8 cellular contexts compared by ENCODE assay signal in the genomic region with DNA sequence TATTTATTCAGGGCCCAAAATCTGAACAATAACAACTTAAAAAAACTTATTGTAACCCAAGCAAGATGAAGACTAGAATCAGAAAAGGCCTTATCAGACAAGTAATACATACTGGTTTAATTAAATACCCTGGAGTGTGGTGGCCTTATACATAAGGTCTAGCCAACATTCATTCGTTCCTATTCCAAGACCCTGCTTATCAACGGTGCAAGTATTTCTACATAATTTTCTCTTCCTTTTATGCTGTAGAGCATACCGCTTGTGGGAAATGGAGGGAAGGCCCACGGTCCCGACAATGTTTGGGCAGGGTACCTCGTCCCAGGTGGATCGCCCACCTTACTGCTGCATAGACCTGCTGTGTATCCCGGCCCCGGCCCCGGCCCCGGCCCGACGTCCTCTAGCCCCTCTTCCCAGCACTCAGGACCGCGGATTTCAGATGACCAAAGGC. TPM values are rescaled to one million over a fixed set of nuclear protein-coding genes. Genes with fewer than 3 reads are reported as not detected.
A peak's percentile ranks its signal among the peaks of the same experiment; 100 is the strongest.
DNase-seq lines count a peak whose midpoint lies in the region; ATAC-seq and TF ChIP-seq lines count a peak whose summit lies in the region.

No MANE protein-coding gene starts in this region.

- in situ Hi-C loops in GM13977 (cut with MboI; ENCODE audit: low pct_unique_long_range_greater_than_20kb, low sequenced_read_pairs, unreplicated experiment): no loop called here

- 2 to 3% methylated on average over 13 to 15 of the region's 15 CpGs for WGBS in lower leg skin, 2 donors

- TF ChIP-seq CTCF in lower leg skin (IDR thresholded peaks at IDR 0.05) (no peak), type B pancreatic cell (conservative IDR thresholded peaks at IDR 0.05) (no peak), GM13977 (IDR thresholded peaks at IDR 0.05; ENCODE audit: extremely low read depth, insufficient read depth, missing control alignments) (no peak)

- CTCF ChIA-PET in activated naive CD4-positive, alpha-beta T cell treated with anti-CD3 and anti-CD28 coated beads, Interleukin-2, amount 10 ng/mL, durations not matched to agents 7 days and 5 days (lab: Charles Lee): no interaction called here

- peaks cover 37% of the 10 kb centered on the region for H3K4me1 Mint-ChIP-seq in activated naive CD4-positive, alpha-beta T cell treated with anti-CD3 and anti-CD28 coated beads, Interleukin-2, amount 10 ng/mL, durations not matched to agents 7 days and 5 days
- H3K4me1 Mint-ChIP-seq in type B pancreatic cell (ENCODE audit: unreplicated experiment): peaks cover 28% of the 10 kb centered on the region

- DNase-seq in activated naive CD4-positive, alpha-beta T cell treated with anti-CD3 and anti-CD28 coated beads, Interleukin-2, amount 10 ng/mL, durations not matched to agents 7 days and 5 days: no peak
- DNase-seq in activated naive CD4-positive, alpha-beta T cell (lab: John Stamatoyannopoulos, UW): no peak
- no peak for DNase-seq in lower leg skin (ENCODE audit: low spot score in 2 of 2)
- DNase-seq in type B pancreatic cell (ENCODE audit: extremely low spot score, unreplicated experiment): no peak
- DNase-seq in GM13977 (ENCODE audit: low spot score): no peak

- ATAC-seq in GM18502 (IDR thresholded peaks at IDR 0.05; ENCODE audit: poor library complexity, unreplicated experiment): no peak
- no peak for ATAC-seq in HG02623 (IDR thresholded peaks at IDR 0.05; ENCODE audit: unreplicated experiment)

- peak overlapping the region; percentile 88 for H3K27ac Mint-ChIP-seq in activated naive CD4-positive, alpha-beta T cell treated with anti-CD3 and anti-CD28 coated beads, Interleukin-2, amount 10 ng/mL, durations not matched to agents 7 days and 5 days
- H3K27ac Mint-ChIP-seq in type B pancreatic cell: peak overlapping the region; percentile 96

- peak overlapping the region; percentile 98 for H3K27ac ChIP-seq in angular gyrus (ENCODE audit: low read depth, low read length)

- H3K4me3 Mint-ChIP-seq in activated naive CD4-positive, alpha-beta T cell treated with anti-CD3 and anti-CD28 coated beads, Interleukin-2, amount 10 ng/mL, durations not matched to agents 7 days and 5 days: peak overlapping the region; percentile 88
- peak overlapping the region; percentile 99 for H3K4me3 Mint-ChIP-seq in type B pancreatic cell

- H3K4me3 ChIP-seq in lower leg skin (ENCODE audit: low read depth, poor library complexity, severe bottlenecking): peak overlapping the region; percentile 92

- intact Hi-C loops in lower leg skin (cut with DNase I; ENCODE audit: low total_unique reads): loop anchor here (10.0 kb wide), 1 partner anchor 99 kb away; the partner anchor contains the start of gene ZNF397

- H3K36me3 Mint-ChIP-seq in activated naive CD4-positive, alpha-beta T cell treated with anti-CD3 and anti-CD28 coated beads, Interleukin-2, amount 10 ng/mL, durations not matched to agents 7 days and 5 days: peaks cover 26% of the 10 kb centered on the region
- peaks cover 25% of the 10 kb centered on the region for H3K36me3 Mint-ChIP-seq in type B pancreatic cell

- H3K27me3 Mint-ChIP-seq in activated naive CD4-positive, alpha-beta T cell treated with anti-CD3 and anti-CD28 coated beads, Interleukin-2, amount 10 ng/mL, durations not matched to agents 7 days and 5 days: no peaks in the 10 kb centered on the region
- no peaks in the 10 kb centered on the region for H3K27me3 Mint-ChIP-seq in type B pancreatic cell

- TF ChIP-seq POLR2A in lower leg skin (IDR thresholded peaks at IDR 0.05): no peak

- no peaks in the 10 kb centered on the region for H3K9me3 Mint-ChIP-seq in activated naive CD4-positive, alpha-beta T cell treated with anti-CD3 and anti-CD28 coated beads, Interleukin-2, amount 10 ng/mL, durations not matched to agents 7 days and 5 days
- H3K9me3 Mint-ChIP-seq in type B pancreatic cell: no peaks in the 10 kb centered on the region

RNA-seq across cellular contexts. Expression of gene ZNF24, which starts 0.7 kb away (rescaled TPM):
- total RNA-seq in lower leg skin: 10 to 100 TPM; 27.2 to 32.4 (median 30.6) TPM
- 52.6 and 64.1 TPM in 2 replicates for total RNA-seq in type B pancreatic cell (ENCODE audit: low replicate concordance)

RNA-seq across cellular contexts. Expression of gene ZNF396, which starts 33.6 kb away (rescaled TPM):
- total RNA-seq in lower leg skin: 1 to 10 TPM in 3 of 4 donors, under 1 TPM in 1; 0.30 to 2.1 (median 1.1) TPM
- 4.8 and 4.9 TPM in 2 replicates for total RNA-seq in type B pancreatic cell (ENCODE audit: low replicate concordance)

RNA-seq across cellular contexts. Expression of gene ZSCAN30, which starts 53.5 kb away (rescaled TPM):
- total RNA-seq in lower leg skin (10 to 100 TPM in 1 of 4 donors, 1 to 10 TPM in 3; 5.5 to 18.1 (median 8.0) TPM), type B pancreatic cell (ENCODE audit: low replicate concordance) (12.5 and 17.3 TPM in 2 replicates)
